8 cellular contexts compared by ENCODE assay signal in genomic region chr7:522071-522937, GRCh38. TPM values are rescaled to one million over a fixed set of nuclear protein-coding genes. Genes with fewer than 3 reads are reported as not detected.
DNase-seq lines count a peak whose midpoint lies in the region; ATAC-seq and TF ChIP-seq lines count a peak whose summit lies in the region.

No MANE protein-coding gene starts in this region.

- H3K36me3 ChIP-seq in PC-3 (ENCODE audit: low read depth, low read length), result no peaks in the 10 kb centered on the region
- H3K36me3 ChIP-seq in right lobe of liver, result no peaks in the 10 kb centered on the region
- H3K36me3 ChIP-seq in subcutaneous abdominal adipose tissue (ENCODE audit: control insufficient read depth in 5 of 5, insufficient read depth in 5 of 5, low read length in 5 of 5), result no peaks in the 10 kb centered on the region

- TF ChIP-seq POLR2A in right lobe of liver (IDR thresholded peaks at IDR 0.05), result no peak

- no peaks in the 10 kb centered on the region for H3K9me2 ChIP-seq in PC-3 (replicated peaks; ENCODE audit: low read length)

- peak; percentile 32 for ATAC-seq in GM21360 (IDR thresholded peaks at IDR 0.05; ENCODE audit: unreplicated experiment)
- ATAC-seq in PC-3, result no peak
- peak; percentile 28 to 54 (median 46) for ATAC-seq in right lobe of liver

- peak overlapping the region; percentile 53 for H2AFZ ChIP-seq in PC-3 (ENCODE audit: low read length)

- CTCF ChIA-PET in PC-3 (lab: Charles Lee), result interaction anchor here (0.6 kb wide), 1 partner anchor 104 kb away, joined by 3 read pairs; no protein-coding TSS in a partner anchor

- POLR2A ChIA-PET in PC-3 (lab: Charles Lee; ENCODE audit: unreplicated experiment), result no interaction called here

- no TSS peak for BruUV-seq in PC-3 (replicated peaks; lab: Mats Ljungman, UMichigan)

- H4K20me1 ChIP-seq in PC-3 (ENCODE audit: low read length), result no peaks in the 10 kb centered on the region

- peaks cover 20% of the 10 kb centered on the region; the same call in 1 of the 2 replicates for H3K4me1 ChIP-seq in PC-3 (ENCODE audit: insufficient read depth, low read length)
- peaks cover 0 to 33% (median 3%) of the 10 kb centered on the region in 4 donors for H3K4me1 ChIP-seq in right lobe of liver
- peaks cover 0 to 48% (median 40%) of the 10 kb centered on the region in 5 donors for H3K4me1 ChIP-seq in subcutaneous abdominal adipose tissue (ENCODE audit: control insufficient read depth in 5 of 5, insufficient read depth in 5 of 5, low read length in 5 of 5)

- TF ChIP-seq CTCF in PC-3 (conservative IDR thresholded peaks at IDR 0.05; ENCODE audit: low read depth, low read length) (no peak), choroid plexus epithelial cell (conservative IDR thresholded peaks at IDR 0.05; ENCODE audit: low read depth, low read length) (no peak), right lobe of liver (IDR thresholded peaks at IDR 0.05) (no peak)

- H3K9me3 ChIP-seq in PC-3 (ENCODE audit: low read length) (no peaks in the 10 kb centered on the region), right lobe of liver (no peaks in the 10 kb centered on the region), subcutaneous abdominal adipose tissue (ENCODE audit: control insufficient read depth in 5 of 5, low read length in 5 of 5) (no peaks in the 10 kb centered on the region)

- H3K9ac ChIP-seq in PC-3 (ENCODE audit: low read length) (no peak overlapping the region), subcutaneous abdominal adipose tissue (ENCODE audit: low read length in 5 of 5) (no peak overlapping the region)

- H3K4me2 ChIP-seq in PC-3 (ENCODE audit: low read length), result peak overlapping the region; percentile 85

- H3K27ac ChIP-seq in PC-3 (ENCODE audit: low read length), result no peak overlapping the region
- no peak overlapping the region for H3K27ac ChIP-seq in right lobe of liver
- H3K27ac ChIP-seq in subcutaneous abdominal adipose tissue (ENCODE audit: low read depth, low read length), result no peak overlapping the region

- intact Hi-C loops in PC-3 (cut with micrococcal nuclease), result loop anchor here (5.0 to 10.0 kb wide), 2 partner anchors 100 to 352 kb away; partner anchors contain the start of gene GET4
- intact Hi-C loops in right lobe of liver (cut with DNase I), result no loop called here

- H3K4me3 ChIP-seq in PC-3 (ENCODE audit: low read length) (peak overlapping the region; percentile 69), choroid plexus epithelial cell (ENCODE audit: low read depth, low read length) (peak overlapping the region; percentile 40), right lobe of liver (peak overlapping the region; percentile 4 to 44 (median 32)), subcutaneous abdominal adipose tissue (ENCODE audit: low read depth in 1 of 5, low read length in 5 of 5) (peak overlapping the region in 4 of 5 donors; percentile 50 to 52 (median 52))

- peaks cover 14% of the 10 kb centered on the region for H3K79me2 ChIP-seq in PC-3 (ENCODE audit: low read length)

- peak; percentile 67 for DNase-seq in Ammon's horn (ENCODE audit: low spot score)
- peak; percentile 37 for DNase-seq in PC-3
- DNase-seq in choroid plexus epithelial cell (ENCODE audit: low read depth), result peak; percentile 54
- peak in 2 of 3 donors; percentile 66 to 71 for DNase-seq in right lobe of liver
- DNase-seq in middle frontal gyrus (ENCODE audit: extremely low spot score, low spot score), result no peak
- no peak for DNase-seq in 8988T

- H3F3A ChIP-seq in PC-3 (ENCODE audit: low read length, unreplicated experiment), result no peaks in the 10 kb centered on the region

- WGBS in right lobe of liver (ENCODE audit: insufficient coverage, low coverage, low lambda C conversion rate, missing lambda C conversion rate), result no CpG with 5 or more reads among the region's 89 CpGs

- H3K27me3 ChIP-seq in PC-3 (ENCODE audit: low read length) (peaks cover 18% of the 10 kb centered on the region), right lobe of liver (peaks cover 0 to 19% of the 10 kb centered on the region in 2 donors), subcutaneous abdominal adipose tissue (ENCODE audit: control insufficient read depth in 5 of 5, insufficient read depth in 4 of 5, low read length in 5 of 5) (peaks cover 6 to 44% (median 28%) of the 10 kb centered on the region in 5 donors)

RNA-seq across cellular contexts. Expression of gene PDGFA, which starts 2.7 kb away (rescaled TPM):
- total RNA-seq in PC-3 (2014; rRNA removed), result 16.1 and 18.4 TPM in 2 replicates
- 10 to 100 TPM in 3 of 6 experiments, 1 to 10 TPM in 3; 2.3 to 20.9 (median 8.4) TPM for total RNA-seq in right lobe of liver

Comparison
In these comparisons a context has a peak if more than half of its experiments do, and no peak if none do; other contexts are left out.
1. DNase-seq: peak in Ammon's horn (single experiment), PC-3 (single experiment), choroid plexus epithelial cell (single experiment) and right lobe of liver (2 of 3); none in middle frontal gyrus (single experiment) and 8988T (single experiment).
2. Peak in every context shown above with its lines, with median percentiles within 50 percentile points of each other: H3K4me3 ChIP-seq.